ENCODE assay signal across 13 cellular contexts in the genomic region with DNA sequence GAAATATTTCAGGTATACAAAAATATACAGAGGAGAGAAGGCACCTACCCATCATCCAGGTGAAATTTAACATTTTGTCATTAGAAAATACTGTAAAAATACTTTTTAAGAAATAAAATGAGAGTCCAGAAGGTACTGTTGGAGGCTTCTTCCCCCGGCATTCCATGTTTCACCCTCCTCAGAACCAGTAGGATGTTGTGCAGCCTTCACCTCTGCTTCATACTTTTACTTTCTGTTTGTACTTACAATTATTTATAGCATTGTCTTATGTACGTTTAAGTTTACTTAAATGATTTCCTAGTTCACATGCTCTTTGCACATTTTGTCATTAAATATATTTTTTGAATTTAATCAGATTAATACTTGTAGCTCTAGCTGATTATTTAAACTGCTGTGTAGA. TPM values are rescaled to one million over a fixed set of nuclear protein-coding genes. Genes with fewer than 3 reads are reported as not detected.
A peak's percentile ranks its signal among the peaks of the same experiment; 100 is the strongest.
DNase-seq lines count a peak whose midpoint lies in the region; ATAC-seq, FAIRE-seq and TF ChIP-seq lines count a peak whose summit lies in the region.
"Had no signal": no experiment of that assay in that cellular context is flagged by ENCODE, and none has a peak within 500 bp of the region (broad histone marks: within the 10 kb centered on the region; RNA-seq: fewer than 3 reads in every experiment).

No MANE protein-coding gene starts in this region.

- H3K27me3 Mint-ChIP-seq in T-helper 17 cell (no peaks in the 10 kb centered on the region), immature natural killer cell (ENCODE audit: low read depth in 3 of 3) (no peaks in the 10 kb centered on the region), chondrocyte (ENCODE audit: low read depth) (no peaks in the 10 kb centered on the region)

- CTCF ChIA-PET in AG04450 (lab: Charles Lee) = no interaction called here

- no peak overlapping the region for H3K27ac ChIP-seq in AG04450 (ENCODE audit: low read depth, low read length)
- H3K27ac ChIP-seq: parathyroid adenoma had no signal

- H3K36me3 Mint-ChIP-seq in T-helper 17 cell (ENCODE audit: low read depth) (peaks cover 2% of the 10 kb centered on the region), immature natural killer cell (peaks cover 0 to 3% (median 3%) of the 10 kb centered on the region in 3 donors), chondrocyte (ENCODE audit: low read depth) (no peaks in the 10 kb centered on the region)
- H3K36me3 Mint-ChIP-seq: CD14-positive monocyte had no signal

- H3K9me3 Mint-ChIP-seq in immature natural killer cell = peaks cover 0 to 2% (median 0%) of the 10 kb centered on the region in 6 donors
- peaks cover 3% of the 10 kb centered on the region for H3K9me3 Mint-ChIP-seq in chondrocyte (ENCODE audit: low read depth)

- ATAC-seq in GM18520 (IDR thresholded peaks at IDR 0.05; ENCODE audit: unreplicated experiment) (peak; percentile 44), T-helper 17 cell (peak; percentile 39), GM21423 (IDR thresholded peaks at IDR 0.05; ENCODE audit: unreplicated experiment) (no peak)

- H3K27ac Mint-ChIP-seq in T-helper 17 cell (peak overlapping the region; percentile 79), immature natural killer cell (peak overlapping the region in 3 of 6 donors; percentile 18 to 61 (median 20)), chondrocyte (ENCODE audit: unreplicated experiment) (no peak overlapping the region)
- H3K27ac Mint-ChIP-seq: CD14-positive monocyte had no signal

- H3K4me1 Mint-ChIP-seq in T-helper 17 cell (peaks cover 15% of the 10 kb centered on the region), immature natural killer cell (peaks cover 4 to 12% of the 10 kb centered on the region in 2 donors), chondrocyte (ENCODE audit: low read depth) (no peaks in the 10 kb centered on the region)
- H3K4me1 Mint-ChIP-seq: CD14-positive monocyte had no signal

- TF ChIP-seq CTCF in AG04450 (IDR thresholded peaks at IDR 0.05; ENCODE audit: low read depth, low read length) (no peak), chondrocyte (IDR thresholded peaks at IDR 0.05) (no peak)

- no peaks in the 10 kb centered on the region for H3K27me3 ChIP-seq in AG04450 (ENCODE audit: control insufficient read depth, insufficient read depth, low read length)

- DNase-seq in AG04450 (ENCODE audit: low read depth, low spot score) (no peak), T-helper 17 cell (no peak), immature natural killer cell (peak in 1 of 3 donors; percentile 6), H54 (ENCODE audit: insufficient read length, low spot score) (no peak), hypothalamus (lab: John Stamatoyannopoulos, UW) (no peak), chondrocyte (ENCODE audit: low spot score) (no peak)
- DNase-seq: NCI-H1092 treated with DMSO at 0.1 percent for 48 hours, NCI-H774 had no signal

- H3K4me3 ChIP-seq in AG04450 (ENCODE audit: low read depth, low read length) = peak overlapping the region; percentile 14; the same call in 1 of the 2 replicates

- H3K4me3 Mint-ChIP-seq in T-helper 17 cell (peak overlapping the region; percentile 70), immature natural killer cell (peak overlapping the region; percentile 72 to 92 (median 74)), chondrocyte (ENCODE audit: unreplicated experiment) (no peak overlapping the region)
- H3K4me3 Mint-ChIP-seq: CD14-positive monocyte had no signal

- POLR2A ChIA-PET in AG04450 (lab: Yijun Ruan, JAX) = no interaction called here

- FAIRE-seq in H54 (lab: Jason Lieb, UNC) = no peak
- FAIRE-seq: bronchial epithelial cell had no signal

- H3K9me3 ChIP-seq in AG04450 (ENCODE audit: control insufficient read depth, insufficient read depth, low read length) (no peaks in the 10 kb centered on the region), T-helper 17 cell (ENCODE audit: control insufficient read depth, low read length, poor library complexity, severe bottlenecking) (no peaks in the 10 kb centered on the region)

- no peak for TF ChIP-seq POLR2A in H54 (IDR thresholded peaks at IDR 0.05; ENCODE audit: low read depth, low read length)

RNA-seq across cellular contexts. Expression of gene TMEM200A, which starts 30.9 kb away (rescaled TPM):
- 29.0 and 34.5 TPM in 2 replicates for polyA plus RNA-seq in AG04450 (2011; rRNA removed)
- polyA minus RNA-seq in AG04450 (2011; rRNA and poly(A)+ RNA removed) = 22.8 and 31.1 TPM in 2 replicates
- 1 to 10 TPM; 2.3 to 2.4 TPM for total RNA-seq in T-helper 17 cell
- polyA plus RNA-seq in immature natural killer cell = 1 to 10 TPM; 1.0 to 2.2 (median 2.1) TPM
- 6.8 to 12.4 TPM (median 7.1 TPM) in 3 replicates for total RNA-seq in chondrocyte
- polyA plus RNA-seq: CD14-positive monocyte had no signal
